ENCODE assay signal across 11 cellular contexts in genomic region chr15:83871808-83872559, GRCh38.
DNase-seq lines count a peak whose midpoint lies in the region; ATAC-seq, FAIRE-seq and TF ChIP-seq lines count a peak whose summit lies in the region.
"Had no signal": no experiment of that assay in that cellular context is flagged by ENCODE, and none has a peak within 500 bp of the region (broad histone marks: within the 10 kb centered on the region; RNA-seq: fewer than 3 reads in every experiment).

No MANE protein-coding gene starts in this region.

- DNase-seq in EL = peak; percentile 8
- DNase-seq in RCC 7860 (ENCODE audit: low spot score) = peak; percentile 62
- DNase-seq in kidney glomerular epithelial cell (lab: John Stamatoyannopoulos, UW) = peak; percentile 45
- DNase-seq in activated CD4-positive, alpha-beta T cell treated with anti-CD3 and anti-CD28 coated beads, Interleukin-2, amount 10 ng/mL, durations not matched to agents 7 days and 5 days = no peak
- DNase-seq in activated CD8-positive, alpha-beta T cell treated with anti-CD3 and anti-CD28 coated beads for 36 hours = no peak
- no peak for DNase-seq in nephron progenitor cell
- DNase-seq in NCI-H82 (lab: John Stamatoyannopoulos, UW) = no peak
- DNase-seq: activated naive CD4-positive, alpha-beta T cell treated with anti-CD3 and anti-CD28 coated beads for 36 hours; SIG-M5; small intestine had no signal

- no peaks in the 10 kb centered on the region for H3K4me1 Mint-ChIP-seq in activated CD4-positive, alpha-beta T cell treated with anti-CD3 and anti-CD28 coated beads, Interleukin-2, amount 10 ng/mL, durations not matched to agents 7 days and 5 days
- no peaks in the 10 kb centered on the region for H3K4me1 Mint-ChIP-seq in activated CD8-positive, alpha-beta T cell treated with anti-CD3 and anti-CD28 coated beads for 36 hours (ENCODE audit: low read depth)
- H3K4me1 Mint-ChIP-seq in nephron progenitor cell = peaks cover 13% of the 10 kb centered on the region

- no peaks in the 10 kb centered on the region for H3K27me3 Mint-ChIP-seq in activated CD4-positive, alpha-beta T cell treated with anti-CD3 and anti-CD28 coated beads, Interleukin-2, amount 10 ng/mL, durations not matched to agents 7 days and 5 days
- H3K27me3 Mint-ChIP-seq in activated CD8-positive, alpha-beta T cell treated with anti-CD3 and anti-CD28 coated beads for 36 hours = peaks cover 3% of the 10 kb centered on the region
- peaks cover 2% of the 10 kb centered on the region for H3K27me3 Mint-ChIP-seq in nephron progenitor cell (ENCODE audit: low read depth, poor library complexity)

- CTCF ChIA-PET in activated CD4-positive, alpha-beta T cell treated with anti-CD3 and anti-CD28 coated beads, Interleukin-2, amount 10 ng/mL, durations not matched to agents 7 days and 5 days (lab: Charles Lee) = interaction anchor here (0.6 kb wide), 1 partner anchor 71 kb away, joined by 3 read pairs; no protein-coding TSS in a partner anchor
- CTCF ChIA-PET in activated CD8-positive, alpha-beta T cell treated with anti-CD3 and anti-CD28 coated beads for 36 hours (lab: Charles Lee) = no interaction called here

- POLR2A ChIA-PET in activated CD4-positive, alpha-beta T cell treated with anti-CD3 and anti-CD28 coated beads, Interleukin-2, amount 10 ng/mL, durations not matched to agents 7 days and 5 days (lab: Charles Lee) = no interaction called here
- POLR2A ChIA-PET in activated CD8-positive, alpha-beta T cell treated with anti-CD3 and anti-CD28 coated beads for 36 hours (lab: Charles Lee) = no interaction called here

- intact Hi-C loops in activated CD8-positive, alpha-beta T cell treated with anti-CD3 and anti-CD28 coated beads for 36 hours (cut with micrococcal nuclease) = no loop called here

- no peak for TF ChIP-seq CTCF in activated CD8-positive, alpha-beta T cell treated with anti-CD3 and anti-CD28 coated beads for 36 hours (IDR thresholded peaks at IDR 0.05)
- TF ChIP-seq CTCF in nephron progenitor cell (IDR thresholded peaks at IDR 0.05) = no peak

- H3K27ac Mint-ChIP-seq in activated CD4-positive, alpha-beta T cell treated with anti-CD3 and anti-CD28 coated beads, Interleukin-2, amount 10 ng/mL, durations not matched to agents 7 days and 5 days = no peak overlapping the region
- no peak overlapping the region for H3K27ac Mint-ChIP-seq in activated CD8-positive, alpha-beta T cell treated with anti-CD3 and anti-CD28 coated beads for 36 hours
- H3K27ac Mint-ChIP-seq in nephron progenitor cell = no peak overlapping the region
- H3K27ac Mint-ChIP-seq: activated naive CD4-positive, alpha-beta T cell treated with anti-CD3 and anti-CD28 coated beads for 36 hours had no signal

- no peak overlapping the region for H3K4me3 Mint-ChIP-seq in activated CD4-positive, alpha-beta T cell treated with anti-CD3 and anti-CD28 coated beads, Interleukin-2, amount 10 ng/mL, durations not matched to agents 7 days and 5 days
- no peak overlapping the region for H3K4me3 Mint-ChIP-seq in activated CD8-positive, alpha-beta T cell treated with anti-CD3 and anti-CD28 coated beads for 36 hours
- H3K4me3 Mint-ChIP-seq in nephron progenitor cell = no peak overlapping the region
- H3K4me3 Mint-ChIP-seq: activated naive CD4-positive, alpha-beta T cell treated with anti-CD3 and anti-CD28 coated beads for 36 hours had no signal

- no peaks in the 10 kb centered on the region for H3K9me3 Mint-ChIP-seq in activated CD4-positive, alpha-beta T cell treated with anti-CD3 and anti-CD28 coated beads, Interleukin-2, amount 10 ng/mL, durations not matched to agents 7 days and 5 days
- H3K9me3 Mint-ChIP-seq in activated CD8-positive, alpha-beta T cell treated with anti-CD3 and anti-CD28 coated beads for 36 hours = no peaks in the 10 kb centered on the region
- H3K9me3 Mint-ChIP-seq in nephron progenitor cell = no peaks in the 10 kb centered on the region
- H3K9me3 Mint-ChIP-seq: activated naive CD4-positive, alpha-beta T cell treated with anti-CD3 and anti-CD28 coated beads for 36 hours had no signal

- ATAC-seq in GM21825 (IDR thresholded peaks at IDR 0.05; ENCODE audit: unreplicated experiment) = peak; percentile 73
- ATAC-seq in activated CD8-positive, alpha-beta T cell treated with anti-CD3 and anti-CD28 coated beads for 36 hours = no peak

- no peaks in the 10 kb centered on the region for H3K36me3 Mint-ChIP-seq in activated CD4-positive, alpha-beta T cell treated with anti-CD3 and anti-CD28 coated beads, Interleukin-2, amount 10 ng/mL, durations not matched to agents 7 days and 5 days (ENCODE audit: low read depth)
- H3K36me3 Mint-ChIP-seq in activated CD8-positive, alpha-beta T cell treated with anti-CD3 and anti-CD28 coated beads for 36 hours (ENCODE audit: low read depth) = no peaks in the 10 kb centered on the region
- H3K36me3 Mint-ChIP-seq in nephron progenitor cell (ENCODE audit: low read depth) = no peaks in the 10 kb centered on the region

- FAIRE-seq in RCC 7860 (lab: Jason Lieb, UNC) = peak; percentile 90
- FAIRE-seq: small intestine had no signal

Comparison
In these comparisons a context has a peak if more than half of its experiments do, and no peak if none do; other contexts are left out.
1. DNase-seq: peak in EL (single experiment), RCC 7860 (single experiment) and kidney glomerular epithelial cell (single experiment); none in activated CD4-positive, alpha-beta T cell treated with anti-CD3 and anti-CD28 coated beads, Interleukin-2, amount 10 ng/mL, durations not matched to agents 7 days and 5 days (single experiment), activated CD8-positive, alpha-beta T cell treated with anti-CD3 and anti-CD28 coated beads for 36 hours (single experiment), nephron progenitor cell (single experiment) and NCI-H82 (single experiment).